8 cellular contexts compared by ENCODE assay signal in genomic region chr1:2414297-2414958, GRCh38. TPM values are rescaled to one million over a fixed set of nuclear protein-coding genes. Genes with fewer than 3 reads are reported as not detected.
A peak's percentile ranks its signal among the peaks of the same experiment; 100 is the strongest.
DNase-seq lines count a peak whose midpoint lies in the region; TF ChIP-seq lines count a peak whose summit lies in the region.

No MANE protein-coding gene starts in this region.

- peaks cover 0 to 12% (median 6%) of the 10 kb centered on the region in 11 experiments; a peak in 7 of 22 replicates for H3K36me3 ChIP-seq in BLaER1 treated with 17β-estradiol and CSF1 and Interleukin-3, amounts not matched to agents 10 nM and 100 nM
- no peaks in the 10 kb centered on the region for H3K36me3 ChIP-seq in endocrine pancreas (ENCODE audit: control insufficient read depth, insufficient read depth, low read length)

- TF ChIP-seq CTCF in HFF-Myc (IDR thresholded peaks at IDR 0.05; ENCODE audit: low read depth, low read length, missing control alignments) (peak; percentile 88), mesothelial cell of epicardium (IDR thresholded peaks at IDR 0.05; ENCODE audit: unreplicated experiment) (peak; percentile 91)

- H3K9me3 Mint-ChIP-seq in mesothelial cell of epicardium = no peaks in the 10 kb centered on the region

- no peaks in the 10 kb centered on the region for H3K9me3 ChIP-seq in BLaER1 treated with 17β-estradiol and CSF1 and Interleukin-3, amounts not matched to agents 10 nM and 100 nM (replicated peaks in 1 of 11)
- no peaks in the 10 kb centered on the region for H3K9me3 ChIP-seq in endocrine pancreas (ENCODE audit: control insufficient read depth, low read length)

- peaks cover 27% of the 10 kb centered on the region for H3K27me3 Mint-ChIP-seq in mesothelial cell of epicardium (ENCODE audit: low read depth)

- DNase-seq in HFF-Myc (ENCODE audit: extremely low read depth, low read depth) = no peak
- DNase-seq in NOMO-1 (lab: John Stamatoyannopoulos, UW; ENCODE audit: unreplicated experiment in 2 of 2) = peak; percentile 20 to 66
- peak; percentile 64 to 73 for DNase-seq in activated CD8-positive, alpha-beta memory T cell treated with anti-CD3 and anti-CD28 coated beads for 4 hours (ENCODE audit: low read depth in 2 of 2)
- DNase-seq in mesothelial cell of epicardium (ENCODE audit: low spot score in 2 of 2, unreplicated experiment in 2 of 2) = peak; percentile 75 to 86
- DNase-seq in stimulated activated CD8-positive, alpha-beta memory T cell treated with anti-CD3 and anti-CD28 coated beads, Interleukin-2, amount 100 ng/mL, for 1 hour (ENCODE audit: low read depth in 2 of 2) = peak; percentile 59 to 70
- DNase-seq in NCI-H2107 (lab: John Stamatoyannopoulos, UW) = no peak

- peaks cover 0 to 28% (median 9%) of the 10 kb centered on the region in 11 experiments; a peak in 16 of 22 replicates for H3K27me3 ChIP-seq in BLaER1 treated with 17β-estradiol and CSF1 and Interleukin-3, amounts not matched to agents 10 nM and 100 nM
- peaks cover 5% of the 10 kb centered on the region for H3K27me3 ChIP-seq in endocrine pancreas (ENCODE audit: control insufficient read depth, insufficient read depth, low read length)

- peak overlapping the region in 10 of 11 experiments; percentile 2 to 99 (median 93); a peak in 17 of 22 replicates for H3K9ac ChIP-seq in BLaER1 treated with 17β-estradiol and CSF1 and Interleukin-3, amounts not matched to agents 10 nM and 100 nM
- peak overlapping the region; percentile 2 for H3K9ac ChIP-seq in endocrine pancreas (ENCODE audit: control insufficient read depth, insufficient read depth, low read length)

- H3K4me3 Mint-ChIP-seq in mesothelial cell of epicardium = peak overlapping the region; percentile 64

- H3K27ac ChIP-seq in BLaER1 treated with 17β-estradiol and CSF1 and Interleukin-3, amounts not matched to agents 10 nM and 100 nM = peak overlapping the region in 4 of 11 experiments; percentile 15 to 92 (median 42); a peak in 7 of 22 replicates

- H3K4me2 ChIP-seq in BLaER1 treated with 17β-estradiol and CSF1 and Interleukin-3, amounts not matched to agents 10 nM and 100 nM = peak overlapping the region; percentile 98 to 100 (median 100)

- H3K27ac Mint-ChIP-seq in mesothelial cell of epicardium = peak overlapping the region; percentile 32

- H4K20me1 ChIP-seq in BLaER1 treated with 17β-estradiol and CSF1 and Interleukin-3, amounts not matched to agents 10 nM and 100 nM = peaks cover 0 to 15% (median 0%) of the 10 kb centered on the region in 11 experiments; a peak in 7 of 22 replicates

- peak overlapping the region in 6 of 10 experiments; percentile 86 to 98 (median 96); a peak in 8 of 20 replicates for H3K4me3 ChIP-seq in BLaER1 treated with 17β-estradiol and CSF1 and Interleukin-3, amounts not matched to agents 10 nM and 100 nM
- peak overlapping the region; percentile 2; the same call in 1 of the 2 replicates for H3K4me3 ChIP-seq in HFF-Myc (replicated peaks; ENCODE audit: low read depth, low read length)
- H3K4me3 ChIP-seq in endocrine pancreas (ENCODE audit: control insufficient read depth, insufficient read depth, low read length) = no peak overlapping the region

- peaks cover 26% of the 10 kb centered on the region for H3K4me1 Mint-ChIP-seq in mesothelial cell of epicardium

- H3K36me3 Mint-ChIP-seq in mesothelial cell of epicardium = no peaks in the 10 kb centered on the region

- peaks cover 46 to 59% (median 53%) of the 10 kb centered on the region in 10 experiments for H3K4me1 ChIP-seq in BLaER1 treated with 17β-estradiol and CSF1 and Interleukin-3, amounts not matched to agents 10 nM and 100 nM
- H3K4me1 ChIP-seq in endocrine pancreas (ENCODE audit: control insufficient read depth, insufficient read depth, low read length) = no peaks in the 10 kb centered on the region

RNA-seq across cellular contexts. Expression of gene PEX10, which starts 2.1 kb away (rescaled TPM):
- 25.8 to 26.6 TPM (median 25.9 TPM) in 3 replicates for total RNA-seq in mesothelial cell of epicardium

RNA-seq across cellular contexts. Expression of gene RER1, which starts 22.8 kb away (rescaled TPM):
- total RNA-seq in mesothelial cell of epicardium = 94.5 to 103 TPM (median 95.1 TPM) in 3 replicates

RNA-seq across cellular contexts. Expression of gene MORN1, which starts 23.1 kb away (rescaled TPM):
- 21.6 to 25.0 TPM (median 24.3 TPM) in 3 replicates for total RNA-seq in mesothelial cell of epicardium

Comparison
In these comparisons a context has a peak if more than half of its experiments do, and no peak if none do; other contexts are left out.
1. DNase-seq: peak in NOMO-1 (2 of 2), activated CD8-positive, alpha-beta memory T cell treated with anti-CD3 and anti-CD28 coated beads for 4 hours (2 of 2), mesothelial cell of epicardium (2 of 2) and stimulated activated CD8-positive, alpha-beta memory T cell treated with anti-CD3 and anti-CD28 coated beads, Interleukin-2, amount 100 ng/mL, for 1 hour (2 of 2); none in HFF-Myc (single experiment) and NCI-H2107 (single experiment).